ENCODE assay signal across 8 cellular contexts in genomic region chr6:44220913-44221290, GRCh38. TPM values are rescaled to one million over a fixed set of nuclear protein-coding genes. Genes with fewer than 3 reads are reported as not detected.
DNase-seq lines count a peak whose midpoint lies in the region; FAIRE-seq and TF ChIP-seq lines count a peak whose summit lies in the region.
"Had no signal": no experiment of that assay in that cellular context is flagged by ENCODE, and none has a peak within 500 bp of the region (broad histone marks: within the 10 kb centered on the region; RNA-seq: fewer than 3 reads in every experiment).

No MANE protein-coding gene starts in this region.

- peak overlapping the region; percentile 36 for H3K9ac ChIP-seq in adipocyte (ENCODE audit: low read length)

- no peak for TF ChIP-seq POLR2A in H54 (IDR thresholded peaks at IDR 0.05; ENCODE audit: low read depth, low read length)

- peaks cover 38% of the 10 kb centered on the region for H3K36me3 Mint-ChIP-seq in Calu3 (ENCODE audit: insufficient read depth, unreplicated experiment)
- H3K36me3 Mint-ChIP-seq in neural crest cell (ENCODE audit: low read depth): no peaks in the 10 kb centered on the region

- no peaks in the 10 kb centered on the region for H3K9me3 Mint-ChIP-seq in Calu3 (ENCODE audit: low read depth, unreplicated experiment)
- no peaks in the 10 kb centered on the region for H3K9me3 Mint-ChIP-seq in neural crest cell

- H3K4me1 Mint-ChIP-seq in Calu3 (ENCODE audit: low read depth, unreplicated experiment) (peaks cover 66% of the 10 kb centered on the region), neural crest cell (peaks cover 53% of the 10 kb centered on the region)

- DNase-seq in Calu3: no peak
- no peak for DNase-seq in adipocyte (ENCODE audit: low read depth)
- DNase-seq in neural crest cell (ENCODE audit: low read depth, low spot score): no peak
- DNase-seq in OCI-M1 (lab: John Stamatoyannopoulos, UW): no peak
- no peak for DNase-seq in H54 (ENCODE audit: insufficient read length, low spot score)
- no peak for DNase-seq in SHP77 (lab: John Stamatoyannopoulos, UW)

- H3K27me3 Mint-ChIP-seq in Calu3 (ENCODE audit: unreplicated experiment) (no peaks in the 10 kb centered on the region), neural crest cell (ENCODE audit: low read depth) (peaks cover 16% of the 10 kb centered on the region)

- peaks cover 63% of the 10 kb centered on the region for H3K4me1 ChIP-seq in adipocyte (ENCODE audit: control insufficient read depth, insufficient read depth, low read length)

- no TSS peak for BruUV-seq in Calu3 (replicated peaks; lab: Mats Ljungman, UMichigan)

- no peaks in the 10 kb centered on the region for H3K27me3 ChIP-seq in adipocyte (replicated peaks; ENCODE audit: control insufficient read depth, insufficient read depth, low read length)

- H3K4me3 Mint-ChIP-seq in Calu3 (ENCODE audit: low read depth, unreplicated experiment) (peak overlapping the region; percentile 5), neural crest cell (peak overlapping the region; percentile 76)

- TF ChIP-seq CTCF in Calu3 (IDR thresholded peaks at IDR 0.05; ENCODE audit: unreplicated experiment) (no peak), neural crest cell (conservative IDR thresholded peaks at IDR 0.05) (no peak)

- H3K4me3 ChIP-seq in adipocyte (ENCODE audit: low read length): no peak overlapping the region

- no peak for FAIRE-seq in H54 (lab: Jason Lieb, UNC)
- FAIRE-seq: frontal cortex had no signal

- CTCF ChIA-PET in Calu3 (lab: Charles Lee): interaction anchor here (0.6 to 1.2 kb wide), 3 partner anchors 26 to 33 kb away, joined by 3 to 6 read pairs (median 4); partner anchors contain the start of gene HSP90AB1

- H3K9me3 ChIP-seq in adipocyte (ENCODE audit: control insufficient read depth, low read length): no peaks in the 10 kb centered on the region

- H3K36me3 ChIP-seq in adipocyte (ENCODE audit: control insufficient read depth, insufficient read depth, low read length, severe bottlenecking): no peaks in the 10 kb centered on the region

- intact Hi-C loops in Calu3 (cut with micrococcal nuclease; ENCODE audit: unreplicated experiment): loop anchor here (1.0 kb wide), 1 partner anchor 16 kb away; no protein-coding TSS in a partner anchor

- H3K27ac Mint-ChIP-seq in Calu3 (ENCODE audit: unreplicated experiment) (peak overlapping the region; percentile 5), neural crest cell (ENCODE audit: unreplicated experiment) (no peak overlapping the region)

RNA-seq across cellular contexts. Expression of gene SLC29A1, which starts 2.5 kb away (rescaled TPM):
- total RNA-seq in Calu3 (2022) (90.1 and 92.8 TPM in 2 replicates), neural crest cell (54.8 and 55.0 TPM in 2 replicates)

RNA-seq across cellular contexts. Expression of gene MYMX, which starts 4.2 kb away (rescaled TPM):
- total RNA-seq in Calu3 (2022) (not detected in 2 replicates), neural crest cell (not detected in 2 replicates)
- total RNA-seq: Daoy, frontal cortex had no signal

RNA-seq across cellular contexts. Expression of gene HSP90AB1, which starts 26.0 kb away (rescaled TPM):
- total RNA-seq in Calu3 (2022) (2,072 and 2,073 TPM in 2 replicates), neural crest cell (1,508 and 1,541 TPM in 2 replicates)

RNA-seq across cellular contexts. Expression of gene SLC35B2, which starts 36.4 kb away (rescaled TPM):
- total RNA-seq in Calu3 (2022): 129 and 143 TPM in 2 replicates
- 70.5 and 77.7 TPM in 2 replicates for total RNA-seq in neural crest cell

RNA-seq across cellular contexts. Expression of gene NFKBIE, which starts 44.4 kb away (rescaled TPM):
- total RNA-seq in Calu3 (2022) (32.7 and 37.8 TPM in 2 replicates), neural crest cell (16.1 and 20.2 TPM in 2 replicates)
